In the genomic region with DNA sequence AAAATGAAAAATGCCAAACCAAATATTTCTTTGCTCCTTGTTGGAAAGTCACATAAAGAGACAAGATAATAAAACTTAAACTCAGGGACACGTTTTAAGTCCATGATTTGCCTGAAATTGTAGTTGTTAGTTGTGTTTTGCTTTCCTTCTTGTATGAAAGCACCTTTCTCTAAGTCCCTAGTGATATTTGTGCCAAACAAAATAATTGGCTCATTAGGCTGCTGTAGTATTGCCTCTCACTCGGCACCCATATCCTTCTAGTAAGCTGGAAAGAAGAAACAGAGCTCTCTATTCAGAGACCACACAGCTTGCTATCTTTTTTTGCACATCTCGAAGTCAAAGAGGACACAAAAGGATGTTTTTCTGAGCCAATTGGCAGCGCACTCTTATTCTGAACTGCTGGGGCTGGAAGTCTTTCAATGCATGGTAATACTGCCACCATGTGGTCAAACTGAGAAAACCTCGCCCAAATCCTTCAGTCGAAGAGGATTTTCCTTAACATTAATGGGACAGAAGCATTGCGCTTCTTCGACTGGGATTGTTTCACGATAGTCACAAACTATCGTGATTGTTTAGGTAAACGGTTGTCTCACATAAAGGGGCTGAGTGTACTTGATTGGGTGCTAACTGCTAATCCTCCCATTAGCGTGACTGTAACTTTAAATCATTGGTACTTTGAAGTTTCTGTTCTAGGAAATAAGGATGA, we compare ENCODE assay signal across 8 cellular contexts.
A peak's percentile ranks its signal among the peaks of the same experiment; 100 is the strongest.
DNase-seq lines count a peak whose midpoint lies in the region; ATAC-seq and FAIRE-seq lines count a peak whose summit lies in the region.

No MANE protein-coding gene starts in this region.

- ATAC-seq in GM19455 (IDR thresholded peaks at IDR 0.05; ENCODE audit: unreplicated experiment) = peak; percentile 86
- ATAC-seq in activated CD8-positive, alpha-beta T cell treated with anti-CD3 and anti-CD28 coated beads, Interleukin-2, amount 10 ng/mL, durations not matched to agents 7 days and 5 days = peak; percentile 55

- POLR2A ChIA-PET in activated CD8-positive, alpha-beta T cell treated with anti-CD3 and anti-CD28 coated beads, Interleukin-2, amount 10 ng/mL, durations not matched to agents 7 days and 5 days (lab: Charles Lee) = no interaction called here

- peak; percentile 75 for DNase-seq in COR-L47 (lab: John Stamatoyannopoulos, UW)
- peak; percentile 49 for DNase-seq in HK-2 (ENCODE audit: unreplicated experiment)
- DNase-seq in NCI-H82 (lab: John Stamatoyannopoulos, UW) = peak; percentile 79
- DNase-seq in activated CD8-positive, alpha-beta T cell treated with anti-CD3 and anti-CD28 coated beads, Interleukin-2, amount 10 ng/mL, durations not matched to agents 7 days and 5 days = peak; percentile 59
- peak; percentile 63 for DNase-seq in mucosa of gallbladder (ENCODE audit: low spot score)
- peak; percentile 14 for DNase-seq in stimulated activated naive CD4-positive, alpha-beta T cell treated with Interleukin-2 at 50 U/mL for 16 hours (lab: John Stamatoyannopoulos, UW)

- no peaks in the 10 kb centered on the region for H3K9me3 Mint-ChIP-seq in activated CD8-positive, alpha-beta T cell treated with anti-CD3 and anti-CD28 coated beads, Interleukin-2, amount 10 ng/mL, durations not matched to agents 7 days and 5 days (ENCODE audit: insufficient read depth)

- CTCF ChIA-PET in activated CD8-positive, alpha-beta T cell treated with anti-CD3 and anti-CD28 coated beads, Interleukin-2, amount 10 ng/mL, durations not matched to agents 7 days and 5 days (lab: Charles Lee) = interaction anchor here (0.7 to 1.2 kb wide), 4 partner anchors 36 to 1044 kb away, joined by 3 to 7 read pairs (median 4); no protein-coding TSS in a partner anchor

- no peak overlapping the region for H3K27ac Mint-ChIP-seq in activated CD8-positive, alpha-beta T cell treated with anti-CD3 and anti-CD28 coated beads, Interleukin-2, amount 10 ng/mL, durations not matched to agents 7 days and 5 days

- FAIRE-seq in endometrium (lab: Jason Lieb, UNC) = peak; percentile 96

- H3K27me3 Mint-ChIP-seq in activated CD8-positive, alpha-beta T cell treated with anti-CD3 and anti-CD28 coated beads, Interleukin-2, amount 10 ng/mL, durations not matched to agents 7 days and 5 days (ENCODE audit: low read depth) = no peaks in the 10 kb centered on the region

- peaks cover 7% of the 10 kb centered on the region for H3K4me1 Mint-ChIP-seq in activated CD8-positive, alpha-beta T cell treated with anti-CD3 and anti-CD28 coated beads, Interleukin-2, amount 10 ng/mL, durations not matched to agents 7 days and 5 days (ENCODE audit: low read depth)

- H3K36me3 Mint-ChIP-seq in activated CD8-positive, alpha-beta T cell treated with anti-CD3 and anti-CD28 coated beads, Interleukin-2, amount 10 ng/mL, durations not matched to agents 7 days and 5 days (ENCODE audit: low read depth) = no peaks in the 10 kb centered on the region

- H3K4me3 Mint-ChIP-seq in activated CD8-positive, alpha-beta T cell treated with anti-CD3 and anti-CD28 coated beads, Interleukin-2, amount 10 ng/mL, durations not matched to agents 7 days and 5 days = no peak overlapping the region

Comparison
In these comparisons a context has a peak if more than half of its experiments do, and no peak if none do; other contexts are left out.
1. Peak in every context shown above with its lines: DNase-seq and ATAC-seq.
2. DNase-seq: peak in every context shown above with its lines; median percentile 79 in NCI-H82; 75 in COR-L47; 63 in mucosa of gallbladder; 59 in activated CD8-positive, alpha-beta T cell treated with anti-CD3 and anti-CD28 coated beads, Interleukin-2, amount 10 ng/mL, durations not matched to agents 7 days and 5 days; 49 in HK-2; 14 in stimulated activated naive CD4-positive, alpha-beta T cell treated with Interleukin-2 at 50 U/mL for 16 hours.